11 cellular contexts compared by ENCODE assay signal in genomic region chr10:14397069-14397468, GRCh38.
DNase-seq lines count a peak whose midpoint lies in the region; ATAC-seq, FAIRE-seq and TF ChIP-seq lines count a peak whose summit lies in the region.
"Had no signal": no experiment of that assay in that cellular context is flagged by ENCODE, and none has a peak within 500 bp of the region (broad histone marks: within the 10 kb centered on the region; RNA-seq: fewer than 3 reads in every experiment).

No MANE protein-coding gene starts in this region.

- peak; percentile 49 for DNase-seq in H54 (ENCODE audit: insufficient read length, low spot score)
- peak in 49 of 56 donors; percentile 6 to 87 (median 49) for DNase-seq in amygdala (lab: John Stamatoyannopoulos, UW)
- peak; percentile 62 for DNase-seq in right atrium auricular region (ENCODE audit: low spot score)
- peak; percentile 99 for DNase-seq in retinal pigment epithelial cell (ENCODE audit: low read depth)
- no peak for DNase-seq in activated CD4-positive, alpha-beta T cell treated with anti-CD3 and anti-CD28 coated beads, Interleukin-2, amount 50 U/mL, for 48 hours
- DNase-seq in OCI-LY7 (ENCODE audit: low spot score) = no peak
- no peak for DNase-seq in NCI-H187 treated with DMSO at 0.1 percent for 48 hours (lab: John Stamatoyannopoulos, UW)
- DNase-seq: activated CD4-positive, CD25-positive, alpha-beta regulatory T cell; stimulated activated naive B cell treated with anti-CD40 and anti-IgM and Interleukin-4, amounts not matched to agents 10 μg/mL and 1 μg/mL and 100 μg/mL, for 72 hours had no signal

- H3K9me2 ChIP-seq in OCI-LY7 (ENCODE audit: insufficient read depth, low read length) = no peaks in the 10 kb centered on the region

- no peaks in the 10 kb centered on the region for H4K20me1 ChIP-seq in OCI-LY7 (ENCODE audit: insufficient read depth, low read length)

- H2AFZ ChIP-seq in OCI-LY7 (ENCODE audit: low read length) = no peak overlapping the region

- TF ChIP-seq POLR2A in H54 (IDR thresholded peaks at IDR 0.05; ENCODE audit: low read depth, low read length) = no peak

- H3K27ac ChIP-seq in right atrium auricular region = no peak overlapping the region
- no peak overlapping the region for H3K27ac ChIP-seq in OCI-LY7 (ENCODE audit: low read depth, low read length, poor library complexity, severe bottlenecking)

- no peak for TF ChIP-seq CTCF in right atrium auricular region (IDR thresholded peaks at IDR 0.05)
- no peak for TF ChIP-seq CTCF in retinal pigment epithelial cell (conservative IDR thresholded peaks at IDR 0.05; ENCODE audit: low read depth, low read length)
- no peak for TF ChIP-seq CTCF in OCI-LY7 (conservative IDR thresholded peaks at IDR 0.05; ENCODE audit: low read length)

- FAIRE-seq in H54 (lab: Jason Lieb, UNC) = peak; percentile 89
- FAIRE-seq: GM18507 had no signal

- H3K27me3 ChIP-seq in right atrium auricular region = no peaks in the 10 kb centered on the region

- no peak overlapping the region for H3K4me2 ChIP-seq in OCI-LY7 (ENCODE audit: low read length)

- intact Hi-C loops in OCI-LY7 (cut with micrococcal nuclease; ENCODE audit: unreplicated experiment) = no loop called here

- H3K36me3 ChIP-seq in right atrium auricular region (no peaks in the 10 kb centered on the region), OCI-LY7 (ENCODE audit: insufficient read depth, low read length) (no peaks in the 10 kb centered on the region)

- H3K79me2 ChIP-seq in OCI-LY7 (ENCODE audit: insufficient read depth, low read depth, low read length) = no peaks in the 10 kb centered on the region

- CTCF ChIA-PET in OCI-LY7 (lab: Charles Lee; ENCODE audit: unreplicated experiment) = no interaction called here

- H3K4me3 ChIP-seq in right atrium auricular region = no peak overlapping the region
- H3K4me3 ChIP-seq in retinal pigment epithelial cell (ENCODE audit: low read length) = no peak overlapping the region
- H3K4me3 ChIP-seq in OCI-LY7 (ENCODE audit: low read depth, low read length, poor library complexity, severe bottlenecking) = no peak overlapping the region

- H3K4me1 ChIP-seq in right atrium auricular region (no peaks in the 10 kb centered on the region), OCI-LY7 (ENCODE audit: insufficient read depth, low read length, poor library complexity, severe bottlenecking) (no peaks in the 10 kb centered on the region)

- no peak for ATAC-seq in GM19467 (IDR thresholded peaks at IDR 0.05; ENCODE audit: unreplicated experiment)
- ATAC-seq: stimulated activated naive B cell treated with anti-CD40 and anti-IgM and Interleukin-4, amounts not matched to agents 10 μg/mL and 1 μg/mL and 100 μg/mL, for 72 hours had no signal

- POLR2A ChIA-PET in OCI-LY7 (lab: Charles Lee) = interaction anchor here (0.6 to 0.7 kb wide), 2 partner anchors 28 to 38 kb away, joined by 3 read pairs; no protein-coding TSS in a partner anchor

- BruUV-seq in OCI-LY7 (replicated peaks; lab: Mats Ljungman, UMichigan) = no TSS peak

- H3K9me3 ChIP-seq in right atrium auricular region = no peaks in the 10 kb centered on the region
- H3K9me3 ChIP-seq in OCI-LY7 (ENCODE audit: low read length) = no peaks in the 10 kb centered on the region

Comparison
In these comparisons a context has a peak if more than half of its experiments do, and no peak if none do; other contexts are left out.
1. DNase-seq: peak in H54 (single experiment), amygdala (49 of 56), right atrium auricular region (single experiment) and retinal pigment epithelial cell (single experiment); none in activated CD4-positive, alpha-beta T cell treated with anti-CD3 and anti-CD28 coated beads, Interleukin-2, amount 50 U/mL, for 48 hours (0 of 2), OCI-LY7 (single experiment) and NCI-H187 treated with DMSO at 0.1 percent for 48 hours (single experiment).